34 cellular contexts compared by ENCODE assay signal in the genomic region with DNA sequence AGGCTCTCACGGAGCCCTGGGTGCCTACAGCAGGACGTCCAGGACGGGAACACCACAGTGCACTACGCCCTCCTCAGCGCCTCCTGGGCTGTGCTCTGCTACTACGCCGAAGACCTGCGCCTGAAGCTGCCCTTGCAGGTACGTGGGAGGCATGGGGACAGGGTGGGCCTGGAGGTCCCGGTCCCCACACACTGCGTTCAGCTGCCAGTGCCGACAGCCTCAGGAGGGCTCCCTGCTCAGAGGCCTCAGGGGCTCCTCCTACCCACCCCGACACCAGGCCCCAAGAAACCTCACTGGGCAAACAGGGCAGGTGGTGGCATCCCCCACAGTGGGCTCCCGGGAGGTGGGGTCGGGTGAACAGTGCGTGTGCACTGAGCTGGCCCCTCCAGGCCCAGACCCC. TPM values are rescaled to one million over a fixed set of nuclear protein-coding genes. Genes with fewer than 3 reads are reported as not detected.
"Had no signal": no experiment of that assay in that cellular context is flagged by ENCODE, and none has a peak within 500 bp of the region (broad histone marks: within the 10 kb centered on the region; RNA-seq: fewer than 3 reads in every experiment).

No MANE protein-coding gene starts in this region.

- H3K4me3 ChIP-seq: adrenal gland, ascending aorta, cardiac muscle cell, coronary artery, dorsolateral prefrontal cortex, gastrocnemius medialis, hepatocyte, skin epidermis, thyroid gland, upper lobe of left lung, vagina had no signal

- H3K4me2 ChIP-seq: hepatocyte had no signal

- H3K36me3 Mint-ChIP-seq: activated CD8-positive, alpha-beta memory T cell treated with anti-CD3 and anti-CD28 coated beads, Interleukin-2, amount 10 ng/mL, durations not matched to agents 7 days and 5 days; activated naive CD8-positive, alpha-beta T cell; brain; stimulated activated effector memory CD8-positive, alpha-beta T cell treated with anti-CD3 and anti-CD28 coated beads, Interleukin-12 subunit alpha, Interleukin-12 subunit beta, amount 100 ng/mL, for 72 hours; T-cell had no signal

- H3K4me1 ChIP-seq: adrenal gland, ascending aorta, gastrocnemius medialis, thyroid gland, upper lobe of left lung, vagina had no signal

- H3K36me3 ChIP-seq: adrenal gland, ascending aorta, cardiac muscle cell, gastrocnemius medialis, thyroid gland, upper lobe of left lung, vagina had no signal

- H3K79me2 ChIP-seq: hepatocyte had no signal

- H3K9me3 ChIP-seq: adrenal gland, ascending aorta, gastrocnemius medialis, thyroid gland, upper lobe of left lung, vagina had no signal

- H3K27me3 Mint-ChIP-seq: activated CD4-positive, alpha-beta T cell treated with anti-CD3 and anti-CD28 coated beads for 36 hours; activated CD8-positive, alpha-beta memory T cell treated with anti-CD3 and anti-CD28 coated beads, Interleukin-2, amount 10 ng/mL, durations not matched to agents 7 days and 5 days; activated naive CD8-positive, alpha-beta T cell; brain; stimulated activated naive CD8-positive, alpha-beta T cell treated with anti-CD3 and anti-CD28 coated beads, Interleukin-15, amount 100 ng/mL, for 72 hours; T-cell had no signal

- H3K27ac Mint-ChIP-seq: activated CD4-positive, alpha-beta T cell treated with anti-CD3 and anti-CD28 coated beads for 36 hours; activated CD8-positive, alpha-beta memory T cell treated with anti-CD3 and anti-CD28 coated beads, Interleukin-2, amount 10 ng/mL, durations not matched to agents 7 days and 5 days; activated CD8-positive, alpha-beta T cell treated with anti-CD3 and anti-CD28 coated beads, Interleukin-2, amount 10 ng/mL, durations not matched to agents 7 days and 5 days; activated naive CD8-positive, alpha-beta T cell; activated T-helper 2 cell treated with anti-CD3 and anti-CD28 coated beads, Interferon-gamma antibody, Interleukin-2, Interleukin-4, amounts not matched to agents 10 μg/mL and 5 μg/mL and 100 μg/mL, durations not matched to agents 14 hours and 24 hours and 36 hours; brain; stimulated activated effector memory CD8-positive, alpha-beta T cell treated with anti-CD3 and anti-CD28 coated beads, Interleukin-12 subunit alpha, Interleukin-12 subunit beta, amount 100 ng/mL, for 72 hours; stimulated activated naive CD8-positive, alpha-beta T cell treated with anti-CD3 and anti-CD28 coated beads, Interleukin-15, amount 100 ng/mL, for 72 hours; T-cell; T-helper 2 cell treated with Interferon-gamma antibody and Interleukin-4, amounts not matched to agents 5 μg/mL and 100 μg/mL, for 36 hours had no signal

- H3K27ac ChIP-seq: adrenal gland, ascending aorta, cardiac muscle cell, coronary artery, dorsolateral prefrontal cortex, gastrocnemius medialis, hepatocyte, skin epidermis, thyroid gland, upper lobe of left lung, vagina had no signal

- H2AFZ ChIP-seq: hepatocyte had no signal

- H3K4me3 Mint-ChIP-seq: activated CD4-positive, alpha-beta T cell treated with anti-CD3 and anti-CD28 coated beads for 36 hours; activated CD8-positive, alpha-beta memory T cell treated with anti-CD3 and anti-CD28 coated beads, Interleukin-2, amount 10 ng/mL, durations not matched to agents 7 days and 5 days; activated CD8-positive, alpha-beta T cell treated with anti-CD3 and anti-CD28 coated beads, Interleukin-2, amount 10 ng/mL, durations not matched to agents 7 days and 5 days; activated naive CD8-positive, alpha-beta T cell; brain; stimulated activated effector memory CD8-positive, alpha-beta T cell treated with anti-CD3 and anti-CD28 coated beads, Interleukin-12 subunit alpha, Interleukin-12 subunit beta, amount 100 ng/mL, for 72 hours; stimulated activated naive CD8-positive, alpha-beta T cell treated with anti-CD3 and anti-CD28 coated beads, Interleukin-15, amount 100 ng/mL, for 72 hours; T-cell; T-helper 2 cell treated with Interferon-gamma antibody and Interleukin-4, amounts not matched to agents 5 μg/mL and 100 μg/mL, for 36 hours had no signal

- H3K4me1 Mint-ChIP-seq: activated CD4-positive, alpha-beta T cell treated with anti-CD3 and anti-CD28 coated beads for 36 hours; stimulated activated effector memory CD8-positive, alpha-beta T cell treated with anti-CD3 and anti-CD28 coated beads, Interleukin-12 subunit alpha, Interleukin-12 subunit beta, amount 100 ng/mL, for 72 hours; T-cell had no signal

- DNase-seq: activated CD4-positive, alpha-beta T cell treated with anti-CD3 and anti-CD28 coated beads for 36 hours; activated CD4-positive, CD25-positive, alpha-beta regulatory T cell; activated CD8-positive, alpha-beta memory T cell treated with anti-CD3 and anti-CD28 coated beads, Interleukin-2, amount 10 ng/mL, durations not matched to agents 7 days and 5 days; activated CD8-positive, alpha-beta T cell treated with anti-CD3 and anti-CD28 coated beads, Interleukin-2, amount 10 ng/mL, durations not matched to agents 7 days and 5 days; activated T-cell treated with anti-CD3 and anti-CD28 coated beads, Interleukin-2, amount 50 U/mL, for 48 hours; adrenal gland; cerebellar nuclear complex; dorsolateral prefrontal cortex; effector memory CD4-positive, alpha-beta T cell; erythroblast; gastrocnemius medialis; kidney; left colon; mammary epithelial cell; occipital lobe; stimulated activated CD4-positive, alpha-beta T cell treated with anti-CD3 and anti-CD28 coated beads, Interleukin-12 subunit alpha, Interleukin-12 subunit beta, amount 100 ng/mL, for 4 hours; stimulated activated CD4-positive, alpha-beta T cell treated with anti-CD3 and anti-CD28 coated beads, Interleukin-4, amount 100 ng/mL, for 1 hour; stimulated activated naive CD8-positive, alpha-beta T cell treated with anti-CD3 and anti-CD28 coated beads, Interleukin-15, amount 100 ng/mL, for 72 hours; T-cell; thyroid gland; upper lobe of left lung had no signal

- ATAC-seq: activated CD4-positive, alpha-beta T cell treated with anti-CD3 and anti-CD28 coated beads for 36 hours; activated CD8-positive, alpha-beta memory T cell treated with anti-CD3 and anti-CD28 coated beads, Interleukin-2, amount 10 ng/mL, durations not matched to agents 7 days and 5 days; activated CD8-positive, alpha-beta T cell treated with anti-CD3 and anti-CD28 coated beads, Interleukin-2, amount 10 ng/mL, durations not matched to agents 7 days and 5 days; gastrocnemius medialis; left colon; sciatic nerve; stimulated activated effector memory CD8-positive, alpha-beta T cell treated with anti-CD3 and anti-CD28 coated beads, Interleukin-12 subunit alpha, Interleukin-12 subunit beta, amount 100 ng/mL, for 72 hours; stimulated activated naive CD8-positive, alpha-beta T cell treated with anti-CD3 and anti-CD28 coated beads, Interleukin-15, amount 100 ng/mL, for 72 hours; T-cell had no signal

- FAIRE-seq: kidney had no signal

- H3K27me3 ChIP-seq: adrenal gland, ascending aorta, cardiac muscle cell, dorsolateral prefrontal cortex, gastrocnemius medialis, hepatocyte, thyroid gland, upper lobe of left lung, vagina had no signal

- H3K9me3 Mint-ChIP-seq: activated T-helper 2 cell treated with anti-CD3 and anti-CD28 coated beads, Interferon-gamma antibody, Interleukin-2, Interleukin-4, amounts not matched to agents 10 μg/mL and 5 μg/mL and 100 μg/mL, durations not matched to agents 14 hours and 24 hours and 36 hours; brain; stimulated activated effector memory CD8-positive, alpha-beta T cell treated with anti-CD3 and anti-CD28 coated beads, Interleukin-12 subunit alpha, Interleukin-12 subunit beta, amount 100 ng/mL, for 72 hours; stimulated activated naive CD8-positive, alpha-beta T cell treated with anti-CD3 and anti-CD28 coated beads, Interleukin-15, amount 100 ng/mL, for 72 hours; T-cell; T-helper 2 cell treated with Interferon-gamma antibody and Interleukin-4, amounts not matched to agents 5 μg/mL and 100 μg/mL, for 36 hours had no signal

RNA-seq across cellular contexts. Expression of a gene that starts 10.8 kb away (rescaled TPM):
- polyA plus RNA-seq: neural cell had no signal

RNA-seq across cellular contexts. Expression of a gene that starts 50.0 kb away (rescaled TPM):
- total RNA-seq: ascending aorta had no signal
